In the genomic region with DNA sequence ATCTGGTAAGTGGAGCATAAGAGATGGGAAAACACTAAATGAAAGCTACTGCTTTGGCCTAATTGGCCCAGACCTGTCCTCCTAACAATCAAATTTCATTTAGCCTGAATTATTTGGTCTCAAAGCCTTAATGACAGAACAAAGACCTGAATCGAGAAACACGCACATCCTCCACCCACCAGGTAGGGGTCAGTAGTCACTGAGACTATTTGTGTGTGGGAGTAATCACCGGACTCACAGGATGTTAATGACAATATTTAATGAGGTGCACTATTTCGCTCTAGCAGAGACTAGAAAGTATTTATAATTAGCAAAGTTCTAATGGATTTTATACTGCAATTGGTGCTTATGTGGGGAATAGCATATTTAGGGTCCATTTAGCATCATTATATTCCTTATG, we compare ENCODE assay signal across 25 cellular contexts.
DNase-seq lines count a peak whose midpoint lies in the region; ATAC-seq, FAIRE-seq and TF ChIP-seq lines count a peak whose summit lies in the region.
"Had no signal": no experiment of that assay in that cellular context is flagged by ENCODE, and none has a peak within 500 bp of the region (broad histone marks: within the 10 kb centered on the region; RNA-seq: fewer than 3 reads in every experiment).

No MANE protein-coding gene starts in this region.

- no peaks in the 10 kb centered on the region for H4K20me1 ChIP-seq in GM23338 (replicated peaks; ENCODE audit: insufficient read depth)

- H3K4me1 Mint-ChIP-seq in GM23338 (no peaks in the 10 kb centered on the region), T-helper 17 cell (no peaks in the 10 kb centered on the region)
- H3K4me1 Mint-ChIP-seq in activated CD4-positive, alpha-beta T cell treated with anti-CD3 and anti-CD28 coated beads, Interleukin-2, amount 10 ng/mL, durations not matched to agents 7 days and 5 days, result peaks cover 4% of the 10 kb centered on the region

- FAIRE-seq in kidney (lab: Jason Lieb, UNC), result no peak
- FAIRE-seq: G401.6, GM12891, H54 had no signal

- CTCF ChIA-PET in activated CD4-positive, alpha-beta T cell treated with anti-CD3 and anti-CD28 coated beads, Interleukin-2, amount 10 ng/mL, durations not matched to agents 7 days and 5 days (lab: Charles Lee), result no interaction called here

- H3K36me3 ChIP-seq in GM23338 (ENCODE audit: insufficient read depth), result no peaks in the 10 kb centered on the region
- H3K36me3 ChIP-seq in kidney (ENCODE audit: control insufficient read depth in 1 of 2, insufficient read depth in 2 of 2, low read length in 2 of 2), result no peaks in the 10 kb centered on the region

- no peaks in the 10 kb centered on the region for H3F3A ChIP-seq in GM23338 (replicated peaks; ENCODE audit: low read depth)

- intact Hi-C loops in kidney (cut with DNase I), result no loop called here

- no peak overlapping the region for H3K4me2 ChIP-seq in GM23338

- H3K9me3 ChIP-seq in T-helper 17 cell (ENCODE audit: control insufficient read depth, low read length, poor library complexity, severe bottlenecking) (no peaks in the 10 kb centered on the region), kidney (ENCODE audit: control insufficient read depth in 1 of 2, low read length in 2 of 2) (no peaks in the 10 kb centered on the region)
- H3K9me3 ChIP-seq: Caco-2 had no signal

- H3K36me3 Mint-ChIP-seq in GM23338 (ENCODE audit: low read depth), result no peaks in the 10 kb centered on the region
- H3K36me3 Mint-ChIP-seq in T-helper 17 cell (ENCODE audit: low read depth), result no peaks in the 10 kb centered on the region
- no peaks in the 10 kb centered on the region for H3K36me3 Mint-ChIP-seq in activated CD4-positive, alpha-beta T cell treated with anti-CD3 and anti-CD28 coated beads, Interleukin-2, amount 10 ng/mL, durations not matched to agents 7 days and 5 days (ENCODE audit: low read depth)
- H3K36me3 Mint-ChIP-seq: CD8-positive, alpha-beta T cell had no signal

- H3K4me3 ChIP-seq in GM23338 (no peak overlapping the region), HFF-Myc (replicated peaks; ENCODE audit: low read depth, low read length) (no peak overlapping the region), kidney (ENCODE audit: low read length in 2 of 2) (no peak overlapping the region)

- H3K27me3 Mint-ChIP-seq in GM23338 (ENCODE audit: insufficient read depth, low read depth, poor library complexity) (no peaks in the 10 kb centered on the region), T-helper 17 cell (peaks cover 16% of the 10 kb centered on the region)
- H3K27me3 Mint-ChIP-seq in activated CD4-positive, alpha-beta T cell treated with anti-CD3 and anti-CD28 coated beads, Interleukin-2, amount 10 ng/mL, durations not matched to agents 7 days and 5 days, result peaks cover 6% of the 10 kb centered on the region

- H3K79me2 ChIP-seq in GM23338 (replicated peaks; ENCODE audit: insufficient read depth), result no peaks in the 10 kb centered on the region

- H3K4me1 ChIP-seq in GM23338 (ENCODE audit: insufficient read depth) (no peaks in the 10 kb centered on the region), kidney (ENCODE audit: control insufficient read depth in 1 of 2, insufficient read depth in 1 of 2, low read depth in 1 of 2, low read length in 2 of 2) (no peaks in the 10 kb centered on the region)
- H3K4me1 ChIP-seq: Caco-2 had no signal

- H3K27ac Mint-ChIP-seq in GM23338 (no peak overlapping the region), T-helper 17 cell (peak overlapping the region; percentile 29)
- no peak overlapping the region for H3K27ac Mint-ChIP-seq in activated CD4-positive, alpha-beta T cell treated with anti-CD3 and anti-CD28 coated beads, Interleukin-2, amount 10 ng/mL, durations not matched to agents 7 days and 5 days
- H3K27ac Mint-ChIP-seq: CD8-positive, alpha-beta T cell had no signal

- H3K27ac ChIP-seq in GM23338 (ENCODE audit: low read depth) (no peak overlapping the region), kidney (ENCODE audit: low read depth in 2 of 2, low read length in 2 of 2) (no peak overlapping the region)
- H3K27ac ChIP-seq: C4-2B, RWPE1 had no signal

- H3K9me3 Mint-ChIP-seq in GM23338, result no peaks in the 10 kb centered on the region
- no peaks in the 10 kb centered on the region for H3K9me3 Mint-ChIP-seq in activated CD4-positive, alpha-beta T cell treated with anti-CD3 and anti-CD28 coated beads, Interleukin-2, amount 10 ng/mL, durations not matched to agents 7 days and 5 days
- H3K9me3 Mint-ChIP-seq: CD8-positive, alpha-beta T cell had no signal

- no peak for ATAC-seq in GM23338
- no peak for ATAC-seq in T-helper 17 cell
- ATAC-seq: CD8-positive, alpha-beta T cell; Panc1 had no signal

- no peak overlapping the region for H3K9ac ChIP-seq in kidney (ENCODE audit: low read length in 2 of 2)

- TF ChIP-seq CTCF in GM23338 (conservative IDR thresholded peaks at IDR 0.05; ENCODE audit: low read depth in 2 of 2) (peak; percentile 30 to 39; a peak in 2 of 4 replicates), HFF-Myc (IDR thresholded peaks at IDR 0.05; ENCODE audit: low read depth, low read length, missing control alignments) (peak; percentile 7), kidney (IDR thresholded peaks at IDR 0.05; ENCODE audit: borderline replicate concordance, extremely low read depth, insufficient read depth) (no peak)

- POLR2A ChIA-PET in activated CD4-positive, alpha-beta T cell treated with anti-CD3 and anti-CD28 coated beads, Interleukin-2, amount 10 ng/mL, durations not matched to agents 7 days and 5 days (lab: Charles Lee), result no interaction called here

- H3K4me3 Mint-ChIP-seq in GM23338, result no peak overlapping the region
- H3K4me3 Mint-ChIP-seq in T-helper 17 cell, result no peak overlapping the region
- no peak overlapping the region for H3K4me3 Mint-ChIP-seq in activated CD4-positive, alpha-beta T cell treated with anti-CD3 and anti-CD28 coated beads, Interleukin-2, amount 10 ng/mL, durations not matched to agents 7 days and 5 days
- H3K4me3 Mint-ChIP-seq: CD8-positive, alpha-beta T cell had no signal

- no peak for DNase-seq in GM23338 (ENCODE audit: low spot score)
- DNase-seq in HFF-Myc (ENCODE audit: extremely low read depth, low read depth), result no peak
- no peak for DNase-seq in T-helper 17 cell
- no peak for DNase-seq in activated CD4-positive, alpha-beta T cell treated with anti-CD3 and anti-CD28 coated beads, Interleukin-2, amount 10 ng/mL, durations not matched to agents 7 days and 5 days
- no peak for DNase-seq in T1000 (lab: John Stamatoyannopoulos, UW)
- DNase-seq in kidney, result no peak
- DNase-seq in T-helper 9 cell, result no peak
- DNase-seq: Caco-2; CD8-positive, alpha-beta T cell; IMR-90; KG1; MM.1S; NCI-H1048; NCI-H1417 treated with DMSO at 0.1 percent for 48 hours; NCI-H1930; NCI-H2107; NCI-H524; SHP77; T-helper 1 cell had no signal

- H3K9me2 ChIP-seq in GM23338 (ENCODE audit: insufficient read depth), result no peaks in the 10 kb centered on the region

- H3K27me3 ChIP-seq in GM23338 (ENCODE audit: insufficient read depth), result no peaks in the 10 kb centered on the region

- H2AFZ ChIP-seq in GM23338, result no peak overlapping the region

TF ChIP-seq in GM23338, 12 proteins besides CTCF, POLR2A, EP300 and RAD21 (continues in another document):
- no peak for TF ChIP-seq NANOG (IDR thresholded peaks at IDR 0.05; ENCODE audit: borderline replicate concordance)
- TF ChIP-seq ZNF114 (CRISPR knock-in tag; IDR thresholded peaks at IDR 0.05), result no peak
